Comparison of ENCODE assay signal across 19 cellular contexts in the genomic region with DNA sequence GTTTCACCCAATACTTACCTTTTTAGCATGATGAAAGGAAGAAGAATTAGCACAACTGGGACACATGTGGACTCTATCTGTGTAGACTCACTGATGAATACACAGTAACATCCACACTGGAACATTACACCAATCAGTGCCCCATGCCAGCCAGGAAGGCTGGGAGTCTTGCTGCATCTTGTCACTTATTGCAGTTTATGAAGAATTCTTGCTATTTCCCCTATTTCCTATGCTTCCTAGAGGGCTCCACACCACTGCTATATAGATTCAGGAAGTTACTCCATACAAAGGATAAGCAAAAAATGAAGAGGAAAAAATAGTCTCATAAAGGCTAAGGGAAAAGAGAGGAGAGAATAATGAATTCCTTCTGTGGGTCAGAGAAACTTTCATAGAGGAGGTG.
DNase-seq lines count a peak whose midpoint lies in the region; ATAC-seq, FAIRE-seq and TF ChIP-seq lines count a peak whose summit lies in the region.
"Had no signal": no experiment of that assay in that cellular context is flagged by ENCODE, and none has a peak within 500 bp of the region (broad histone marks: within the 10 kb centered on the region; RNA-seq: fewer than 3 reads in every experiment).

No MANE protein-coding gene starts in this region.

- no peaks in the 10 kb centered on the region for H3K9me2 ChIP-seq in OCI-LY7 (ENCODE audit: insufficient read depth, low read length)

- peaks cover 27% of the 10 kb centered on the region for H3K4me1 Mint-ChIP-seq in osteocyte (ENCODE audit: unreplicated experiment)
- peaks cover 23% of the 10 kb centered on the region for H3K4me1 Mint-ChIP-seq in activated CD4-positive, alpha-beta T cell treated with anti-CD3 and anti-CD28 coated beads for 36 hours

- no peak overlapping the region for H2AK5ac ChIP-seq in H1 (ENCODE audit: low read depth, low read length)

- H4K8ac ChIP-seq in H1 (ENCODE audit: extremely low read depth, insufficient read depth, low read length): no peak overlapping the region

- FAIRE-seq in GM19239 (lab: Jason Lieb, UNC) (peak; percentile 51), H1 (lab: Jason Lieb, UNC) (no peak)
- FAIRE-seq: HTR-8/SVneo had no signal

- no peak overlapping the region for H2BK15ac ChIP-seq in H1 (ENCODE audit: low read length)

- no peaks in the 10 kb centered on the region for H3K27me3 Mint-ChIP-seq in osteocyte (ENCODE audit: unreplicated experiment)
- no peaks in the 10 kb centered on the region for H3K27me3 Mint-ChIP-seq in activated CD4-positive, alpha-beta T cell treated with anti-CD3 and anti-CD28 coated beads for 36 hours
- H3K27me3 Mint-ChIP-seq: CD8-positive, alpha-beta memory T cell; effector memory CD8-positive, alpha-beta T cell had no signal

- no peaks in the 10 kb centered on the region for H3K79me1 ChIP-seq in H1 (ENCODE audit: low read depth, low read length)

- no peak overlapping the region for H2BK12ac ChIP-seq in H1 (ENCODE audit: low read depth, low read length)

- H2BK120ac ChIP-seq in H1 (replicated peaks; ENCODE audit: low read depth, low read length): no peak overlapping the region

- no peak overlapping the region for H3K18ac ChIP-seq in H1 (ENCODE audit: extremely low read depth, low read length)

- H3K4me2 ChIP-seq in OCI-LY7 (ENCODE audit: low read length): no peak overlapping the region
- H3K4me2 ChIP-seq in H1 (ENCODE audit: insufficient read depth in 1 of 2, low read depth in 2 of 2, low read length in 2 of 2): no peak overlapping the region

- DNase-seq in GM19239 (ENCODE audit: insufficient read length, low spot score): no peak
- no peak for DNase-seq in OCI-LY7 (ENCODE audit: low spot score)
- no peak for DNase-seq in H1 (ENCODE audit: low read depth in 1 of 2, low spot score in 2 of 2)
- DNase-seq in osteocyte (ENCODE audit: extremely low spot score, unreplicated experiment): no peak
- DNase-seq in NCI-H2081 treated with DMSO at 0.1 percent for 48 hours (lab: John Stamatoyannopoulos, UW): no peak
- no peak for DNase-seq in activated CD4-positive, alpha-beta T cell treated with anti-CD3 and anti-CD28 coated beads for 36 hours
- DNase-seq in NK-92 treated with Interleukin-12 subunit alpha and Interleukin-12 subunit beta, amount 100 ng/mL, for 24 hours (lab: John Stamatoyannopoulos, UW): no peak
- DNase-seq: activated CD8-positive, alpha-beta memory T cell treated with anti-CD3 and anti-CD28 coated beads for 24 hours; activated effector memory CD4-positive, alpha-beta T cell treated with anti-CD3 and anti-CD28 coated beads, Interleukin-2, amount 50 U/mL, for 16 hours; CD8-positive, alpha-beta memory T cell; effector memory CD8-positive, alpha-beta T cell; GOT3; mesendoderm; stimulated activated CD4-positive, alpha-beta T cell treated with anti-CD3 and anti-CD28 coated beads, Interleukin-2, amount 100 ng/mL, for 48 hours had no signal

- H4K20me1 ChIP-seq in OCI-LY7 (ENCODE audit: insufficient read depth, low read length) (no peaks in the 10 kb centered on the region), H1 (replicated peaks in 1 of 2; ENCODE audit: control insufficient read depth in 1 of 2, insufficient read depth in 2 of 2, low read length in 2 of 2) (no peaks in the 10 kb centered on the region)

- H3K23me2 ChIP-seq in H1 (ENCODE audit: low read depth, low read length): no peaks in the 10 kb centered on the region

- H3K36me3 ChIP-seq in OCI-LY7 (ENCODE audit: insufficient read depth, low read length) (peaks cover 81% of the 10 kb centered on the region), H1 (ENCODE audit: control insufficient read depth in 2 of 4, insufficient read depth in 4 of 4, low read length in 3 of 4) (no peaks in the 10 kb centered on the region)
- H3K36me3 ChIP-seq: cardiac muscle cell, gastroesophageal sphincter, thoracic aorta had no signal

- peaks cover 26% of the 10 kb centered on the region; the same call in 1 of the 2 replicates for H3K79me2 ChIP-seq in OCI-LY7 (ENCODE audit: insufficient read depth, low read depth, low read length)
- no peaks in the 10 kb centered on the region for H3K79me2 ChIP-seq in H1 (ENCODE audit: control insufficient read depth in 1 of 2, insufficient read depth in 2 of 2, low read length in 2 of 2)

- peak overlapping the region; percentile 34 for H4K91ac ChIP-seq in H1 (replicated peaks; ENCODE audit: insufficient read length, low read length)

- no peak overlapping the region for H2AFZ ChIP-seq in OCI-LY7 (ENCODE audit: low read length)
- no peak overlapping the region for H2AFZ ChIP-seq in H1 (ENCODE audit: low read length)

- no peak overlapping the region for H2BK5ac ChIP-seq in H1 (ENCODE audit: low read depth, low read length)

- no peak overlapping the region for H3K4me3 Mint-ChIP-seq in osteocyte (ENCODE audit: unreplicated experiment)
- H3K4me3 Mint-ChIP-seq in activated CD4-positive, alpha-beta T cell treated with anti-CD3 and anti-CD28 coated beads for 36 hours: no peak overlapping the region
- H3K4me3 Mint-ChIP-seq: CD8-positive, alpha-beta memory T cell; effector memory CD8-positive, alpha-beta T cell had no signal

- TF ChIP-seq EP300 in H1 (IDR thresholded peaks at IDR 0.05; ENCODE audit: borderline replicate concordance in 1 of 2, low read depth in 2 of 2, low read length in 2 of 2): no peak

- H3K9me3 Mint-ChIP-seq in osteocyte (ENCODE audit: unreplicated experiment): no peaks in the 10 kb centered on the region
- H3K9me3 Mint-ChIP-seq in activated CD4-positive, alpha-beta T cell treated with anti-CD3 and anti-CD28 coated beads for 36 hours (ENCODE audit: low read depth): no peaks in the 10 kb centered on the region
- H3K9me3 Mint-ChIP-seq: CD8-positive, alpha-beta memory T cell; effector memory CD8-positive, alpha-beta T cell had no signal

- H3K27ac Mint-ChIP-seq in osteocyte (ENCODE audit: unreplicated experiment): peak overlapping the region; percentile 79
- H3K27ac Mint-ChIP-seq in activated CD4-positive, alpha-beta T cell treated with anti-CD3 and anti-CD28 coated beads for 36 hours: no peak overlapping the region
- H3K27ac Mint-ChIP-seq: effector memory CD8-positive, alpha-beta T cell had no signal

- H2BK20ac ChIP-seq in H1 (ENCODE audit: low read length): no peak overlapping the region

- intact Hi-C loops in OCI-LY7 (cut with micrococcal nuclease; ENCODE audit: unreplicated experiment): loop anchor here (10.0 kb wide), 1 partner anchor 1044 kb away; no protein-coding TSS in a partner anchor
- intact Hi-C loops in activated CD4-positive, alpha-beta T cell treated with anti-CD3 and anti-CD28 coated beads for 36 hours (cut with DNase I, micrococcal nuclease): no loop called here

- H3K27me3 ChIP-seq in H1 (replicated peaks in 1 of 4; ENCODE audit: control insufficient read depth in 3 of 4, extremely low read depth in 1 of 4, insufficient read depth in 3 of 4, low read length in 3 of 4): no peaks in the 10 kb centered on the region
- H3K27me3 ChIP-seq: cardiac muscle cell, gastroesophageal sphincter had no signal

- TF ChIP-seq RAD21 in H1 (IDR thresholded peaks at IDR 0.05 in 1 of 2, conservative IDR thresholded peaks at IDR 0.05 in 1 of 2; ENCODE audit: low read depth in 2 of 2, low read length in 2 of 2): no peak

- TF ChIP-seq CTCF in OCI-LY7 (conservative IDR thresholded peaks at IDR 0.05; ENCODE audit: low read length): no peak
- no peak for TF ChIP-seq CTCF in H1 (IDR thresholded peaks at IDR 0.05; ENCODE audit: control extremely low read depth in 1 of 3, insufficient read depth in 1 of 3, low read depth in 1 of 3, low read length in 3 of 3)
- peak; percentile 23 for TF ChIP-seq CTCF in osteocyte (IDR thresholded peaks at IDR 0.05)

- H3K14ac ChIP-seq in H1 (ENCODE audit: insufficient read length): no peak overlapping the region

- H3K27ac ChIP-seq in OCI-LY7 (ENCODE audit: low read depth, low read length, poor library complexity, severe bottlenecking) (peak overlapping the region; percentile 7), H1 (ENCODE audit: low read depth, low read length) (no peak overlapping the region)
- H3K27ac ChIP-seq: cardiac muscle cell, gastroesophageal sphincter, thoracic aorta had no signal

- peaks cover 10% of the 10 kb centered on the region for H3K36me3 Mint-ChIP-seq in osteocyte (ENCODE audit: unreplicated experiment)
- peaks cover 26% of the 10 kb centered on the region for H3K36me3 Mint-ChIP-seq in activated CD4-positive, alpha-beta T cell treated with anti-CD3 and anti-CD28 coated beads for 36 hours (ENCODE audit: low read depth)

- peak overlapping the region in 1 of 4 experiments; percentile 8; a peak in 1 of 7 replicates for H3K9ac ChIP-seq in H1 (replicated peaks in 1 of 4; ENCODE audit: extremely low read depth in 1 of 4, low read depth in 3 of 4, low read length in 3 of 4)

- no peak overlapping the region for H3K23ac ChIP-seq in H1 (ENCODE audit: insufficient read length)

- CTCF ChIA-PET in OCI-LY7 (lab: Charles Lee; ENCODE audit: unreplicated experiment) (interaction anchor here (1.0 kb wide), 1 partner anchor 13 kb away, joined by 3 read pairs; no protein-coding TSS in a partner anchor), H1 (lab: Charles Lee; ENCODE audit: partially characterized antibody) (interaction anchor here (0.7 to 3.5 kb wide), 2 partner anchors 13 to 35 kb away, joined by 3 to 17 read pairs; no protein-coding TSS in a partner anchor)
- CTCF ChIA-PET in activated CD4-positive, alpha-beta T cell treated with anti-CD3 and anti-CD28 coated beads for 36 hours (lab: Charles Lee): interaction anchor here (0.7 to 6.1 kb wide), 2 partner anchors 11 to 114 kb away, joined by 3 to 50 read pairs; no protein-coding TSS in a partner anchor

- no peak for ATAC-seq in activated CD4-positive, alpha-beta T cell treated with anti-CD3 and anti-CD28 coated beads for 36 hours
- ATAC-seq: effector memory CD8-positive, alpha-beta T cell; gastroesophageal sphincter; sciatic nerve had no signal

- H4K5ac ChIP-seq in H1 (ENCODE audit: insufficient read length, low read depth, low read length): peak overlapping the region; percentile 26

- peaks cover 9% of the 10 kb centered on the region; the same call in 1 of the 2 replicates for H3K9me3 ChIP-seq in OCI-LY7 (ENCODE audit: low read length)
- H3K9me3 ChIP-seq in H1 (ENCODE audit: insufficient read depth in 2 of 2, low read depth in 1 of 2, low read length in 1 of 2): no peaks in the 10 kb centered on the region
- H3K9me3 ChIP-seq: gastroesophageal sphincter, thoracic aorta had no signal

- H3K4ac ChIP-seq in H1 (replicated peaks; ENCODE audit: insufficient read length, low read depth, low read length): no peak overlapping the region

- H3K4me3 ChIP-seq in OCI-LY7 (ENCODE audit: low read depth, low read length, poor library complexity, severe bottlenecking) (no peak overlapping the region), H1 (ENCODE audit: extremely low read depth in 1 of 4, insufficient read depth in 2 of 4, low read depth in 3 of 4, low read length in 4 of 4) (no peak overlapping the region)
- H3K4me3 ChIP-seq: cardiac muscle cell, gastroesophageal sphincter, thoracic aorta had no signal

- no peak overlapping the region for H3K56ac ChIP-seq in H1 (replicated peaks; ENCODE audit: insufficient read length, low read depth, low read length)

- POLR2A ChIA-PET in OCI-LY7 (lab: Charles Lee): interaction anchor here (0.5 to 8.9 kb wide), 10 partner anchors 10 to 198 kb away, joined by 3 to 159 read pairs (median 4); no protein-coding TSS in a partner anchor
- POLR2A ChIA-PET in H1 (lab: Charles Lee; ENCODE audit: partially characterized antibody): no interaction called here
- POLR2A ChIA-PET in activated CD4-positive, alpha-beta T cell treated with anti-CD3 and anti-CD28 coated beads for 36 hours (lab: Charles Lee): no interaction called here

- no peak for TF ChIP-seq POLR2A in H1 (IDR thresholded peaks at IDR 0.05; ENCODE audit: control extremely low read depth in 1 of 2, low read depth in 2 of 2, low read length in 2 of 2)

- H3K4me1 ChIP-seq in OCI-LY7 (ENCODE audit: insufficient read depth, low read length, poor library complexity, severe bottlenecking) (peaks cover 71% of the 10 kb centered on the region), H1 (replicated peaks in 1 of 4; ENCODE audit: control insufficient read depth in 3 of 4, insufficient read depth in 4 of 4, low read length in 3 of 4) (peaks cover 0 to 6% (median 0%) of the 10 kb centered on the region in 4 experiments; a peak in 3 of 7 replicates)
- H3K4me1 ChIP-seq: gastroesophageal sphincter had no signal

- BruUV-seq in OCI-LY7 (replicated peaks; lab: Mats Ljungman, UMichigan): no TSS peak
